ENCODE assay signal across 24 cellular contexts in genomic region chr20:20089018-20089417, GRCh38. TPM values are rescaled to one million over a fixed set of nuclear protein-coding genes. Genes with fewer than 3 reads are reported as not detected.
"Had no signal": no experiment of that assay in that cellular context is flagged by ENCODE, and none has a peak within 500 bp of the region (broad histone marks: within the 10 kb centered on the region; RNA-seq: fewer than 3 reads in every experiment).

No MANE protein-coding gene starts in this region.

- H3K9me3 ChIP-seq: esophagus squamous epithelium, left lung, prostate gland, sigmoid colon, stomach, thoracic aorta, uterus had no signal

- ATAC-seq: effector memory CD8-positive, alpha-beta T cell; foreskin keratinocyte; left lung had no signal

- H3K4me1 ChIP-seq: foreskin keratinocyte, left lung, parathyroid adenoma, prostate gland, uterus had no signal

- H3K4me3 ChIP-seq: esophagus squamous epithelium, left lung, lung, prostate gland, sigmoid colon, stomach, thoracic aorta, uterus had no signal

- H3K9me3 Mint-ChIP-seq: dendritic cell treated with granulocyte-macrophage colony-stimulating factor and Interleukin-4, amounts not matched to agents 40 ng/mL and 50 ng/mL, for 4 days; effector memory CD8-positive, alpha-beta T cell; nephron had no signal

- H3K4me3 Mint-ChIP-seq: dendritic cell treated with granulocyte-macrophage colony-stimulating factor and Interleukin-4, amounts not matched to agents 40 ng/mL and 50 ng/mL, for 4 days; effector memory CD8-positive, alpha-beta T cell; nephron had no signal

- H3K27ac Mint-ChIP-seq: dendritic cell treated with granulocyte-macrophage colony-stimulating factor and Interleukin-4, amounts not matched to agents 40 ng/mL and 50 ng/mL, for 4 days; effector memory CD8-positive, alpha-beta T cell; nephron had no signal

- H3K27me3 ChIP-seq: foreskin keratinocyte, left lung, sigmoid colon, stomach, uterus had no signal

- H3K36me3 ChIP-seq: esophagus squamous epithelium, left lung, prostate gland, sigmoid colon, stomach, thoracic aorta, uterus had no signal

- H3K27ac ChIP-seq: epithelial cell of prostate, esophagus squamous epithelium, foreskin keratinocyte, left lung, parathyroid adenoma, prostate gland, sigmoid colon, stomach, uterus had no signal

- DNase-seq: cerebellar nuclear complex; effector memory CD8-positive, alpha-beta T cell; esophagus squamous epithelium; foreskin keratinocyte; islet precursor cell; left lung; mesenchymal stem cell; midbrain; occipital lobe; retina; sigmoid colon; small intestine; stimulated activated CD4-positive, alpha-beta T cell treated with anti-CD3 and anti-CD28 coated beads, Interleukin-12 subunit alpha, Interleukin-12 subunit beta, amount 100 ng/mL, for 4 hours; stimulated activated naive CD4-positive, alpha-beta T cell; stomach; trophoblast cell; uterus had no signal

RNA-seq across cellular contexts. Expression of gene CFAP61, which starts 36.7 kb away (rescaled TPM):
- total RNA-seq: foreskin keratinocyte, stomach had no signal
- polyA plus RNA-seq: foreskin keratinocyte, stomach had no signal
